Comparison of ENCODE assay signal across 18 cellular contexts in the genomic region with DNA sequence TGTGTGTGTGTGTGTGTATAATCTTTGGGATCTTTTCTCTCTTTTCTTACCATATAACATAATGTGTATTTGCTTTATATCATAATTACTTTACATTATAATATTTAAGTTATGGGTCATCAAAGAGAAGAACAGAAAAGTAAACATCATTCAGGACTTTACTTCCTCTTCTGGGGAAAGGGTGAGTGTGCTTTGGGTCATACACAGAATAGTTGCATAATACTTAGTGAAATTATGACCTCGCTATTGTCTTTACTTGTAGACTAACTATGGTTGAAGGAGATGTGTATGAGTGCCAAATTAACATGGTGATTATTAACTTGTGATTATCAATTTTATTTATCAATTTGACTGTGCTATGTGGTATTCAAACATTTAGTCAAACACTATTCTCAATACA.
"Had no signal": no experiment of that assay in that cellular context is flagged by ENCODE, and none has a peak within 500 bp of the region (broad histone marks: within the 10 kb centered on the region; RNA-seq: fewer than 3 reads in every experiment).

No MANE protein-coding gene starts in this region.

- H3K27ac ChIP-seq: colonic mucosa, esophagus squamous epithelium, foreskin keratinocyte, stomach had no signal

- DNase-seq: activated CD4-positive, alpha-beta T cell treated with anti-CD3 and anti-CD28 coated beads, Interleukin-2, amount 10 ng/mL, durations not matched to agents 24 days and 14 days; activated CD8-positive, alpha-beta T cell treated with anti-CD3 and anti-CD28 coated beads for 36 hours; activated naive CD4-positive, alpha-beta T cell treated with Interleukin-2 at 50 U/mL for 16 hours; activated T-cell treated with anti-CD3 and anti-CD28 coated beads, Interleukin-2, amount 50 U/mL, for 1 hour; anterior cingulate cortex; central memory CD4-positive, alpha-beta T cell; colonic mucosa; effector CD4-positive, alpha-beta T cell; esophagus squamous epithelium; glutamatergic neuron; hippocampal formation; islet precursor cell; stimulated activated CD4-positive, alpha-beta T cell treated with anti-CD3 and anti-CD28 coated beads, Interleukin-4, amount 100 ng/mL, for 24 hours; stomach; T1000; trophoblast cell had no signal

- H3K36me3 ChIP-seq: colonic mucosa, esophagus squamous epithelium, stomach had no signal

- H3K27me3 ChIP-seq: colonic mucosa, esophagus squamous epithelium, foreskin keratinocyte, stomach had no signal

- H3K4me1 ChIP-seq: colonic mucosa, esophagus squamous epithelium, foreskin keratinocyte, stomach had no signal

- H3K4me3 ChIP-seq: colonic mucosa, esophagus squamous epithelium, lung, stomach had no signal

- H3K9me3 ChIP-seq: colonic mucosa had no signal
